Comparison of ENCODE assay signal across 7 cellular contexts in the genomic region with DNA sequence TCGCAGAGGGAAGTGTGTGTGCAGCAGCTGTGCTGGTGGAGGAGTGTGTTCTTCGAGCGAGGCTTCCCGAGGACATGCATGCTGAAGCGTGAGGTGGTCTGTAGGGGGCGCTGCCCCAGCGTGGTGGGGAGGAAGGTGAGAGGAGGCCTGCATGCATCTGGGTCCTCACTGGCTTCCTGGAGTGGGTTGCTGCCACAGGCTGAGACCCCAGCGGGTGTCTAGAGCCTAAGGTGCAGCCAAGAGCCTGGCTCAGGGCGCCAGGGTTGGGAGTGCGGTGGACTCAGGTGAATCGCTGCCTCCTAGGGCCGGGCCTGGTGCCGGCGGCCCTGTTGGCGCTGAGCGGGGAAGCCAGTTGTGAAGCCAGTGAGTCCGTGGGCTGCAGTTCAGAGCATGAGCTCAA. TPM values are rescaled to one million over a fixed set of nuclear protein-coding genes. Genes with fewer than 3 reads are reported as not detected.
DNase-seq lines count a peak whose midpoint lies in the region; ATAC-seq and TF ChIP-seq lines count a peak whose summit lies in the region.
"Had no signal": no experiment of that assay in that cellular context is flagged by ENCODE, and none has a peak within 500 bp of the region (broad histone marks: within the 10 kb centered on the region; RNA-seq: fewer than 3 reads in every experiment).

No MANE protein-coding gene starts in this region.

- no peaks in the 10 kb centered on the region for H3K27me3 ChIP-seq in dorsolateral prefrontal cortex

- no peaks in the 10 kb centered on the region for H3K27me3 Mint-ChIP-seq in effector memory CD8-positive, alpha-beta T cell

- no peaks in the 10 kb centered on the region for H3K9me3 Mint-ChIP-seq in effector memory CD8-positive, alpha-beta T cell

- H3K36me3 Mint-ChIP-seq in effector memory CD8-positive, alpha-beta T cell (ENCODE audit: insufficient read depth), result peaks cover 44% of the 10 kb centered on the region

- peaks cover 10 to 23% of the 10 kb centered on the region in 2 donors for H3K4me1 Mint-ChIP-seq in effector memory CD8-positive, alpha-beta T cell (ENCODE audit: low read depth in 2 of 2)

- ATAC-seq in effector memory CD8-positive, alpha-beta T cell (replicated peaks), result no peak
- ATAC-seq in GM21367 (IDR thresholded peaks at IDR 0.05; ENCODE audit: unreplicated experiment), result no peak

- no peak overlapping the region for H3K4me3 ChIP-seq in AG09309 (ENCODE audit: control insufficient read depth, low read depth, low read length)
- no peak overlapping the region for H3K4me3 ChIP-seq in dorsolateral prefrontal cortex

- H3K4me3 Mint-ChIP-seq in effector memory CD8-positive, alpha-beta T cell, result no peak overlapping the region

- intact Hi-C loops in dorsolateral prefrontal cortex (cut with DNase I), result loop anchor here in 1 of 2 donors (5.0 kb wide), 1 partner anchor 205 kb away; the partner anchor contains the start of gene FUS

- H3K27ac Mint-ChIP-seq in effector memory CD8-positive, alpha-beta T cell, result peak overlapping the region; percentile 76 to 86

- H3K27ac ChIP-seq in dorsolateral prefrontal cortex, result no peak overlapping the region

- DNase-seq in AG09309 (ENCODE audit: low read depth) (no peak), HuH-7 (ENCODE audit: low spot score) (peak; percentile 67), DMS79 (lab: John Stamatoyannopoulos, UW) (no peak), dorsolateral prefrontal cortex (no peak)
- DNase-seq in effector memory CD8-positive, alpha-beta T cell, result no peak
- DNase-seq: NCI-H524 treated with DMSO at 0.1 percent for 48 hours had no signal

- TF ChIP-seq CTCF in AG09309 (IDR thresholded peaks at IDR 0.05; ENCODE audit: control insufficient read depth, insufficient read depth, low read depth, low read length, missing control alignments) (peak; percentile 46), dorsolateral prefrontal cortex (IDR thresholded peaks at IDR 0.05 in 54 of 56, conservative IDR thresholded peaks at IDR 0.05 in 2 of 56; ENCODE audit: low read depth in 1 of 56, partially characterized antibody in 56 of 56) (peak in 6 of 56 donors; percentile 9 to 32 (median 20))

RNA-seq across cellular contexts. Expression of gene HSD3B7, which starts 7.5 kb away (rescaled TPM):
- 10 to 100 TPM in 9 of 120 experiments, 1 to 10 TPM in 111; 2.0 to 15.0 (median 4.4) TPM for total RNA-seq in dorsolateral prefrontal cortex

RNA-seq across cellular contexts. Expression of gene SETD1A, which starts 19.9 kb away (rescaled TPM):
- total RNA-seq in dorsolateral prefrontal cortex, result 10 to 100 TPM; 13.3 to 28.5 (median 17.9) TPM

RNA-seq across cellular contexts. Expression of gene ORAI3, which starts 28.6 kb away (rescaled TPM):
- 10 to 100 TPM in 42 of 120 experiments, 1 to 10 TPM in 78; 4.7 to 19.1 (median 9.1) TPM for total RNA-seq in dorsolateral prefrontal cortex

RNA-seq across cellular contexts. Expression of gene STX1B, which starts 32.9 kb away (rescaled TPM):
- 100 to 1,000 TPM in 119 of 120 experiments, 10 to 100 TPM in 1; 84.6 to 437 (median 284) TPM for total RNA-seq in dorsolateral prefrontal cortex

RNA-seq across cellular contexts. Expression of gene FBXL19, which starts 54.1 kb away (rescaled TPM):
- 10 to 100 TPM; 23.5 to 84.8 (median 52.1) TPM for total RNA-seq in dorsolateral prefrontal cortex
